Comparison of ENCODE assay signal across 8 cellular contexts in genomic region chr11:65474851-65475250, GRCh38. TPM values are rescaled to one million over a fixed set of nuclear protein-coding genes. Genes with fewer than 3 reads are reported as not detected.
A peak's percentile ranks its signal among the peaks of the same experiment; 100 is the strongest.
DNase-seq lines count a peak whose midpoint lies in the region; ATAC-seq, FAIRE-seq and TF ChIP-seq lines count a peak whose summit lies in the region.
"Not testable (repeated sequence)": the region's sequence is repeated elsewhere in the genome, so short reads cannot be mapped to it uniquely, and the experiment has no call there.

No MANE protein-coding gene starts in this region.

- H3K79me2 ChIP-seq in smooth muscle cell (ENCODE audit: low read depth), result peaks cover 72% of the 10 kb centered on the region

- not testable (repeated sequence) for TF ChIP-seq RAD21 in A549 (conservative IDR thresholded peaks at IDR 0.05 in 1 of 2, IDR thresholded peaks at IDR 0.05 in 1 of 2)

- not testable (repeated sequence) for H3K27me3 ChIP-seq in Panc1 (ENCODE audit: control insufficient read depth, insufficient read depth, low read length); smooth muscle cell (ENCODE audit: low read depth)

- BruUV-seq in Panc1 (replicated peaks; lab: Mats Ljungman, UMichigan), result not testable (repeated sequence)

- H3K27ac Mint-ChIP-seq in IgD-negative memory B cell (peak overlapping the region in 2 of 3 donors; percentile 59 to 83), brain (peak overlapping the region in 3 of 5 experiments; percentile 28 to 72 (median 59))
- peak overlapping the region; percentile 58 for H3K27ac Mint-ChIP-seq in activated CD4-positive, alpha-beta memory T cell treated with anti-CD3 and anti-CD28 coated beads, Interleukin-2, amount 10 ng/mL, durations not matched to agents 7 days and 5 days
- H3K27ac Mint-ChIP-seq in naive thymus-derived CD8-positive, alpha-beta T cell, result peak overlapping the region in 7 of 10 donors; percentile 43 to 98 (median 67)

- H3K4me3 Mint-ChIP-seq in IgD-negative memory B cell, result peak overlapping the region in 3 of 4 donors; percentile 17 to 86 (median 23)
- H3K4me3 Mint-ChIP-seq in activated CD4-positive, alpha-beta memory T cell treated with anti-CD3 and anti-CD28 coated beads, Interleukin-2, amount 10 ng/mL, durations not matched to agents 7 days and 5 days, result peak overlapping the region; percentile 35
- H3K4me3 Mint-ChIP-seq in brain, result peak overlapping the region in 4 of 5 experiments; percentile 40 to 71 (median 54)
- peak overlapping the region in 3 of 10 donors; percentile 0 to 32 (median 10) for H3K4me3 Mint-ChIP-seq in naive thymus-derived CD8-positive, alpha-beta T cell

- TF ChIP-seq POLR2A in A549 (IDR thresholded peaks at IDR 0.05; ENCODE audit: low read length), result not testable (repeated sequence)

- not testable (repeated sequence) for H3K36me3 Mint-ChIP-seq in IgD-negative memory B cell; activated CD4-positive, alpha-beta memory T cell treated with anti-CD3 and anti-CD28 coated beads, Interleukin-2, amount 10 ng/mL, durations not matched to agents 7 days and 5 days (ENCODE audit: low read depth); brain; naive thymus-derived CD8-positive, alpha-beta T cell

- POLR2A ChIA-PET in A549 (lab: Yijun Ruan, JAX), result interaction anchor here (8.3 kb wide), 1 partner anchor 24 kb away, joined by 1006 read pairs; the partner anchor contains the start of gene MALAT1
- POLR2A ChIA-PET in Panc1 (lab: Charles Lee), result interaction anchor here (0.5 to 14.1 kb wide), 2 partner anchors 10 to 28 kb away, joined by 5 to 818 read pairs; partner anchors contain the start of gene MALAT1
- POLR2A ChIA-PET in activated CD4-positive, alpha-beta memory T cell treated with anti-CD3 and anti-CD28 coated beads, Interleukin-2, amount 10 ng/mL, durations not matched to agents 7 days and 5 days (lab: Charles Lee), result interaction anchor here (7.1 to 26.9 kb wide), 3 partner anchors 24 to 52 kb away, joined by 73 to 1583 read pairs (median 670); partner anchors contain the start of genes MALAT1 and NEAT1
- POLR2A ChIA-PET in naive thymus-derived CD8-positive, alpha-beta T cell (lab: Charles Lee), result interaction anchor here (6.3 to 24.4 kb wide), 2 partner anchors 29 to 54 kb away, joined by 162 to 959 read pairs; partner anchors contain the start of genes MALAT1 and NEAT1

- H3K36me3 ChIP-seq in Panc1 (ENCODE audit: control insufficient read depth, insufficient read depth, low read length); smooth muscle cell (ENCODE audit: low read depth): not testable (repeated sequence)

- in situ Hi-C loops in Panc1 (cut with HindIII; ENCODE audit: low pct_unique_long_range_greater_than_20kb, low sequenced_read_pairs), result not testable (repeated sequence)

- H3F3A ChIP-seq in smooth muscle cell (ENCODE audit: low read depth), result peaks cover 49% of the 10 kb centered on the region

- FAIRE-seq in A549 (lab: Jason Lieb, UNC), result not testable (repeated sequence)

- WGBS in A549 (ENCODE audit: missing lambda C conversion rate), result 88% methylated on average over 3 of the region's 3 CpGs
- 92% methylated on average over 3 of the region's 3 CpGs for WGBS in smooth muscle cell (ENCODE audit: low lambda C conversion rate)

- not testable (repeated sequence) for H3K4me3 ChIP-seq in A549; Panc1 (ENCODE audit: low read depth in 2 of 2, low read length in 2 of 2); smooth muscle cell

- CTCF ChIA-PET in A549 (lab: Yijun Ruan, JAX), result interaction anchor here (1.0 to 25.6 kb wide), 3 partner anchors 11 to 58 kb away, joined by 4 to 947 read pairs (median 9); partner anchors contain the start of gene MALAT1
- CTCF ChIA-PET in Panc1 (lab: Charles Lee), result not testable (repeated sequence)
- CTCF ChIA-PET in activated CD4-positive, alpha-beta memory T cell treated with anti-CD3 and anti-CD28 coated beads, Interleukin-2, amount 10 ng/mL, durations not matched to agents 7 days and 5 days (lab: Charles Lee), result interaction anchor here (3.8 kb wide), 1 partner anchor 59 kb away, joined by 17 read pairs; no protein-coding TSS in a partner anchor

- H3K4me1 ChIP-seq in A549 (peaks cover 73% of the 10 kb centered on the region), Panc1 (ENCODE audit: control insufficient read depth, insufficient read depth, low read length) (peaks cover 77% of the 10 kb centered on the region), smooth muscle cell (ENCODE audit: low read depth) (peaks cover 32% of the 10 kb centered on the region)

- not testable (repeated sequence) for H3K9me3 Mint-ChIP-seq in IgD-negative memory B cell; activated CD4-positive, alpha-beta memory T cell treated with anti-CD3 and anti-CD28 coated beads, Interleukin-2, amount 10 ng/mL, durations not matched to agents 7 days and 5 days; brain; naive thymus-derived CD8-positive, alpha-beta T cell

- not testable (repeated sequence) for H2AFZ ChIP-seq in smooth muscle cell (ENCODE audit: low read depth)

- not testable (repeated sequence) for H3K4me2 ChIP-seq in A549, smooth muscle cell

- H4K20me1 ChIP-seq in smooth muscle cell (ENCODE audit: low read depth), result not testable (repeated sequence)

- intact Hi-C loops in Panc1 (cut with micrococcal nuclease; ENCODE audit: unreplicated experiment), result loop anchor here (5.0 kb wide), 1 partner anchor 32 kb away; no protein-coding TSS in a partner anchor
- intact Hi-C loops in left ventricle myocardium superior (cut with micrococcal nuclease), result not testable (repeated sequence)

- H3K27ac ChIP-seq in A549, result peak overlapping the region; percentile 93 to 99
- H3K27ac ChIP-seq in Panc1 (ENCODE audit: low read length), result peak overlapping the region; percentile 100
- peak overlapping the region; percentile 98 for H3K27ac ChIP-seq in smooth muscle cell (ENCODE audit: low read depth)

- H3K4me1 Mint-ChIP-seq in IgD-negative memory B cell (peaks cover 16 to 18% (median 17%) of the 10 kb centered on the region in 3 donors), brain (peaks cover 55% of the 10 kb centered on the region)
- H3K4me1 Mint-ChIP-seq in activated CD4-positive, alpha-beta memory T cell treated with anti-CD3 and anti-CD28 coated beads, Interleukin-2, amount 10 ng/mL, durations not matched to agents 7 days and 5 days, result peaks cover 39% of the 10 kb centered on the region
- H3K4me1 Mint-ChIP-seq in naive thymus-derived CD8-positive, alpha-beta T cell, result peaks cover 10 to 43% (median 36%) of the 10 kb centered on the region in 4 donors

- DNase-seq in A549 (ENCODE audit: low read depth in 1 of 2, low spot score in 1 of 2); Panc1 (ENCODE audit: low read depth, low spot score); activated CD4-positive, alpha-beta memory T cell treated with anti-CD3 and anti-CD28 coated beads, Interleukin-2, amount 10 ng/mL, durations not matched to agents 7 days and 5 days; naive thymus-derived CD8-positive, alpha-beta T cell; smooth muscle cell (lab: John Stamatoyannopoulos, UW; ENCODE audit: unreplicated experiment): not testable (repeated sequence)
- DNase-seq in left ventricle myocardium superior, result peak; percentile 9

- H3K27me3 Mint-ChIP-seq in IgD-negative memory B cell; activated CD4-positive, alpha-beta memory T cell treated with anti-CD3 and anti-CD28 coated beads, Interleukin-2, amount 10 ng/mL, durations not matched to agents 7 days and 5 days; brain; naive thymus-derived CD8-positive, alpha-beta T cell: not testable (repeated sequence)

- ATAC-seq in A549; Panc1; left ventricle myocardium superior; naive thymus-derived CD8-positive, alpha-beta T cell: not testable (repeated sequence)

- H3K9ac ChIP-seq in smooth muscle cell (ENCODE audit: low read depth), result not testable (repeated sequence)

- not testable (repeated sequence) for H3K9me3 ChIP-seq in A549; Panc1 (ENCODE audit: control insufficient read depth, insufficient read depth, low read depth, low read length); smooth muscle cell (replicated peaks; ENCODE audit: low read depth)

- not testable (repeated sequence) for TF ChIP-seq EP300 in A549 (IDR thresholded peaks at IDR 0.05)

- TF ChIP-seq CTCF in A549 (IDR thresholded peaks at IDR 0.05); Panc1 (IDR thresholded peaks at IDR 0.05); brain (conservative IDR thresholded peaks at IDR 0.05); smooth muscle cell (IDR thresholded peaks at IDR 0.05; ENCODE audit: borderline replicate concordance, insufficient read depth, poor library complexity, severe bottlenecking): not testable (repeated sequence)

RNA-seq across cellular contexts. Expression of gene MALAT1, which starts 24.0 kb away (rescaled TPM):
- polyA plus RNA-seq in A549 (2011; rRNA removed) (1,041 and 1,340 TPM in 2 replicates), A549 (2017; fragmentation: RNase III; extraction: RNeasy Plus Mini Kit Qiagen cat#74134 plus additional on column Dnase treatment) (167 to 203 TPM (median 188 TPM) in 3 replicates), IgD-negative memory B cell (3,054 TPM), brain (ENCODE audit: insufficient read depth, low read depth, low replicate concordance) (7.1 TPM), smooth muscle cell (6,158 and 16,096 TPM in 2 replicates)
- 24.8 and 29.0 TPM in 2 replicates for polyA plus RNA-seq in A549 (2012; cell fraction: cytosol; rRNA removed)
- polyA plus RNA-seq in A549 (2012; cell fraction: nucleus; rRNA removed), result 215 and 608 TPM in 2 replicates
- polyA minus RNA-seq in A549 (2011; rRNA and poly(A)+ RNA removed), result 10,326 and 11,734 TPM in 2 replicates
- total RNA-seq in Panc1 (2021; ENCODE audit: unreplicated experiment) (13,645 TPM), left ventricle myocardium superior (7,191 TPM), smooth muscle cell (7,019 and 7,386 TPM in 2 replicates)
- polyA plus RNA-seq in Panc1 (2012; ENCODE audit: insufficient read length), result 690 TPM
- total RNA-seq in activated CD4-positive, alpha-beta memory T cell treated with anti-CD3 and anti-CD28 coated beads, Interleukin-2, amount 10 ng/mL, durations not matched to agents 7 days and 5 days, result 1,000 to 10,000 TPM; 7,674 to 7,759 TPM
- total RNA-seq in naive thymus-derived CD8-positive, alpha-beta T cell, result over 10,000 TPM; 29,995 to 30,085 TPM
- polyA plus RNA-seq in naive thymus-derived CD8-positive, alpha-beta T cell, result 1,000 to 10,000 TPM; 1,355 to 3,419 (median 2,188) TPM

RNA-seq across cellular contexts. Expression of gene SCYL1, which starts 50.0 kb away (rescaled TPM):
- polyA plus RNA-seq in A549 (2011; rRNA removed), result 30.8 and 33.6 TPM in 2 replicates
- 88.0 and 105 TPM in 2 replicates for polyA plus RNA-seq in A549 (2012; cell fraction: cytosol; rRNA removed)
- polyA plus RNA-seq in A549 (2012; cell fraction: nucleus; rRNA removed), result 125 and 152 TPM in 2 replicates
- 41.8 to 46.8 TPM (median 45.9 TPM) in 3 replicates for polyA plus RNA-seq in A549 (2017; fragmentation: RNase III; extraction: RNeasy Plus Mini Kit Qiagen cat#74134 plus additional on column Dnase treatment)
- polyA minus RNA-seq in A549 (2011; rRNA and poly(A)+ RNA removed), result 39.1 and 43.6 TPM in 2 replicates
- polyA plus RNA-seq in IgD-negative memory B cell, result 34.0 TPM
- 117 TPM for total RNA-seq in Panc1 (2021; ENCODE audit: unreplicated experiment)
- 172 TPM for polyA plus RNA-seq in Panc1 (2012; ENCODE audit: insufficient read length)
- total RNA-seq in activated CD4-positive, alpha-beta memory T cell treated with anti-CD3 and anti-CD28 coated beads, Interleukin-2, amount 10 ng/mL, durations not matched to agents 7 days and 5 days, result 10 to 100 TPM; 56.9 to 58.5 TPM
- polyA plus RNA-seq in brain (ENCODE audit: insufficient read depth, low read depth, low replicate concordance), result 81.7 TPM
- total RNA-seq in left ventricle myocardium superior, result 60.4 TPM
- 10 to 100 TPM; 69.0 to 70.6 TPM for total RNA-seq in naive thymus-derived CD8-positive, alpha-beta T cell
- 10 to 100 TPM; 23.2 to 41.5 (median 33.5) TPM for polyA plus RNA-seq in naive thymus-derived CD8-positive, alpha-beta T cell
- total RNA-seq in smooth muscle cell, result 66.6 and 90.8 TPM in 2 replicates
- polyA plus RNA-seq in smooth muscle cell, result 108 and 123 TPM in 2 replicates

RNA-seq across cellular contexts. Expression of gene NEAT1, which starts 52.3 kb away (rescaled TPM):
- polyA plus RNA-seq in A549 (2011; rRNA removed) (181 and 314 TPM in 2 replicates), A549 (2017; fragmentation: RNase III; extraction: RNeasy Plus Mini Kit Qiagen cat#74134 plus additional on column Dnase treatment) (1,009 to 1,407 TPM (median 1,223 TPM) in 3 replicates), IgD-negative memory B cell (1.2 TPM), brain (ENCODE audit: insufficient read depth, low read depth, low replicate concordance) (3.8 TPM), smooth muscle cell (14.9 and 84.6 TPM in 2 replicates)
- 137 and 155 TPM in 2 replicates for polyA plus RNA-seq in A549 (2012; cell fraction: cytosol; rRNA removed)
- polyA plus RNA-seq in A549 (2012; cell fraction: nucleus; rRNA removed), result 406 and 691 TPM in 2 replicates
- 160 and 161 TPM in 2 replicates for polyA minus RNA-seq in A549 (2011; rRNA and poly(A)+ RNA removed)
- total RNA-seq in Panc1 (2021; ENCODE audit: unreplicated experiment) (731 TPM), left ventricle myocardium superior (508 TPM), smooth muscle cell (142 and 155 TPM in 2 replicates)
- polyA plus RNA-seq in Panc1 (2012; ENCODE audit: insufficient read length), result 190 TPM
- total RNA-seq in activated CD4-positive, alpha-beta memory T cell treated with anti-CD3 and anti-CD28 coated beads, Interleukin-2, amount 10 ng/mL, durations not matched to agents 7 days and 5 days, result 1,000 to 10,000 TPM; 1,222 to 1,245 TPM
- 100 to 1,000 TPM; 375 to 414 TPM for total RNA-seq in naive thymus-derived CD8-positive, alpha-beta T cell
- 1 to 10 TPM; 1.3 to 2.9 (median 1.9) TPM for polyA plus RNA-seq in naive thymus-derived CD8-positive, alpha-beta T cell
